Comparison of ENCODE assay signal across 8 cellular contexts in the genomic region with DNA sequence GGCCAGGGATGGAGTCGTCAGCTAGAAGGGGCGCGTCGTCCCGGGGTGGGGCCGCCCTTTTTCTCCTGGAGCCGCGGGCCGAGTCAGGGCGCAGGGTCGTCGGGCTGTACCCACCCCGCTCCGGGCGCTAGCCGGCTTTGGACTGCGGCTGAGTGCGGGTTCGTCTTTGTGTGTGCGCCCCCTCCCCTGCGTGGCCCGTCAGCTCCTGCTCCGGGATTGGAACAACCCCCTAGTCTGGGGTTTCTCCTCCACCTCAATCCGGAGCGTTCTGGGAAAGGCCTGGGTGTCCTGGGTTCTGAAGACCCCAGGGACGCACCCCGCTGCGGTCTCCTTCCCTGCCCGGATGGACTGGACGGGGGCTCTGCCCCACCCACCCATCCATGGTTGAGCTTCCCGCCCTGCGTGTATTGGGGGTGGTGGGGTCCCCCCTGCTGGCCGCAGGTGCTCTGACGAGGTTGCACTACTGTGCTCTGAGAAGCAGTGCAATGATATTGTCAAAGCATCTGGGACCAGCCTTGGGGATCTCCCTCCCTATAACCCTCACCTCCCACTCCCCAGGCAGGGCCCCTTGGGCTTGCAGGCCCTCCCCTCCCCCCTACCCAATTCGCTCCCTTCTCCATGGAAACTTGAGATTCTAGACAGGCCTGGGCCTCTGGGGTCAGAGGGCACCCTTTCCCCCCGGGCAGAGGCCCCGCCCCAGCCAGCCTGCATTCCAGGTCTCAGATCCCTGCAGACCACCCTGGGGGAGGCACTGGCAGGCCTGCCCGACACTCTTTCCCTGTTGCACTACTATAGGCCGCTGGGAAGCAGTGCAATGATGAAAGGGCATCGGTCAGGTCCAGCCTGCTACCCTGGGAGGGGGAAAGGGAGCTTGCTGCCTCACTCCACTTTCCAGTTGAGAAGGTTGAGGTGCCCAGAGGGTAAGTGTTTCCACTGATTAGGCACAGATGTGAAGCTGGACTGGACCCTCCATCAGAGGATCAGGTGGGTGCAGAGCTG. TPM values are rescaled to one million over a fixed set of nuclear protein-coding genes. Genes with fewer than 3 reads are reported as not detected.
DNase-seq lines count a peak whose midpoint lies in the region; ATAC-seq, FAIRE-seq and TF ChIP-seq lines count a peak whose summit lies in the region.

No MANE protein-coding gene starts in this region.

- ATAC-seq in activated CD8-positive, alpha-beta T cell treated with anti-CD3 and anti-CD28 coated beads, Interleukin-2, amount 10 ng/mL, durations not matched to agents 7 days and 5 days: no peak
- no peak for ATAC-seq in left lung
- ATAC-seq in GM21390 (IDR thresholded peaks at IDR 0.05; ENCODE audit: unreplicated experiment): no peak

- peak overlapping the region; percentile 34 for H3K27ac Mint-ChIP-seq in activated CD8-positive, alpha-beta T cell treated with anti-CD3 and anti-CD28 coated beads, Interleukin-2, amount 10 ng/mL, durations not matched to agents 7 days and 5 days

- no peak for FAIRE-seq in kidney (lab: Jason Lieb, UNC)

- no peaks in the 10 kb centered on the region for H3K27me3 Mint-ChIP-seq in activated CD8-positive, alpha-beta T cell treated with anti-CD3 and anti-CD28 coated beads, Interleukin-2, amount 10 ng/mL, durations not matched to agents 7 days and 5 days (ENCODE audit: low read depth)

- no peak overlapping the region for H3K9ac ChIP-seq in kidney (ENCODE audit: low read length in 2 of 2)

- H3K9me3 Mint-ChIP-seq in activated CD8-positive, alpha-beta T cell treated with anti-CD3 and anti-CD28 coated beads, Interleukin-2, amount 10 ng/mL, durations not matched to agents 7 days and 5 days (ENCODE audit: insufficient read depth): no peaks in the 10 kb centered on the region

- intact Hi-C loops in left lung (cut with DNase I) (no loop called here), kidney (cut with DNase I) (no loop called here)

- H3K4me1 ChIP-seq in left lung (peaks cover 8 to 33% of the 10 kb centered on the region in 2 donors), urinary bladder (ENCODE audit: insufficient read depth) (no peaks in the 10 kb centered on the region), kidney (ENCODE audit: control insufficient read depth in 1 of 2, insufficient read depth in 1 of 2, low read depth in 1 of 2, low read length in 2 of 2) (peaks cover 7 to 8% of the 10 kb centered on the region in 2 donors)

- no peak for TF ChIP-seq CTCF in left lung (IDR thresholded peaks at IDR 0.05)
- TF ChIP-seq CTCF in kidney (IDR thresholded peaks at IDR 0.05; ENCODE audit: borderline replicate concordance, extremely low read depth, insufficient read depth): no peak

- H3K27me3 ChIP-seq in left lung: peaks cover 0 to 11% of the 10 kb centered on the region in 2 donors

- POLR2A ChIA-PET in activated CD8-positive, alpha-beta T cell treated with anti-CD3 and anti-CD28 coated beads, Interleukin-2, amount 10 ng/mL, durations not matched to agents 7 days and 5 days (lab: Charles Lee): interaction anchor here (0.6 to 4.0 kb wide), 5 partner anchors 11 to 82 kb away, joined by 3 to 23 read pairs (median 12); a partner anchor contains a TSS

- WGBS in urinary bladder: 15% methylated on average over 40 of the region's 40 CpGs

- H3K27ac ChIP-seq in left lung: no peak overlapping the region
- H3K27ac ChIP-seq in urinary bladder (ENCODE audit: low read depth): no peak overlapping the region
- H3K27ac ChIP-seq in kidney (ENCODE audit: low read depth in 2 of 2, low read length in 2 of 2): no peak overlapping the region

- peaks cover 0 to 18% of the 10 kb centered on the region in 2 donors for H3K36me3 ChIP-seq in left lung
- H3K36me3 ChIP-seq in urinary bladder (ENCODE audit: insufficient read depth): no peaks in the 10 kb centered on the region
- peaks cover 0 to 3% of the 10 kb centered on the region in 2 donors for H3K36me3 ChIP-seq in kidney (ENCODE audit: control insufficient read depth in 1 of 2, insufficient read depth in 2 of 2, low read length in 2 of 2)

- peak overlapping the region; percentile 59 to 70 for H3K4me3 ChIP-seq in left lung
- H3K4me3 ChIP-seq in urinary bladder (ENCODE audit: low read depth, low read length): peak overlapping the region; percentile 35
- H3K4me3 ChIP-seq in kidney (ENCODE audit: low read length in 2 of 2): peak overlapping the region in 1 of 2 donors; percentile 68

- CTCF ChIA-PET in activated CD8-positive, alpha-beta T cell treated with anti-CD3 and anti-CD28 coated beads, Interleukin-2, amount 10 ng/mL, durations not matched to agents 7 days and 5 days (lab: Charles Lee): interaction anchor here (1.3 to 3.6 kb wide), 2 partner anchors 10 to 24 kb away, joined by 5 to 27 read pairs; a partner anchor contains a TSS

- peak overlapping the region; percentile 94 for H3K4me3 Mint-ChIP-seq in activated CD8-positive, alpha-beta T cell treated with anti-CD3 and anti-CD28 coated beads, Interleukin-2, amount 10 ng/mL, durations not matched to agents 7 days and 5 days

- peak; percentile 61 for DNase-seq in activated effector memory CD4-positive, alpha-beta T cell treated with anti-CD3 and anti-CD28 coated beads, Interleukin-2, amount 50 U/mL, for 16 hours
- no peak for DNase-seq in activated effector memory CD4-positive, alpha-beta T cell treated with Interleukin-2 at 50 U/mL for 16 hours
- no peak for DNase-seq in activated CD8-positive, alpha-beta T cell treated with anti-CD3 and anti-CD28 coated beads, Interleukin-2, amount 10 ng/mL, durations not matched to agents 7 days and 5 days
- DNase-seq in left lung: peak in 1 of 2 donors; percentile 31
- DNase-seq in kidney: no peak
- no peak for DNase-seq in KG1 (lab: John Stamatoyannopoulos, UW)

- H3K9me3 ChIP-seq in left lung: no peaks in the 10 kb centered on the region
- no peaks in the 10 kb centered on the region for H3K9me3 ChIP-seq in kidney (ENCODE audit: control insufficient read depth in 1 of 2, low read length in 2 of 2)

- peaks cover 42% of the 10 kb centered on the region for H3K4me1 Mint-ChIP-seq in activated CD8-positive, alpha-beta T cell treated with anti-CD3 and anti-CD28 coated beads, Interleukin-2, amount 10 ng/mL, durations not matched to agents 7 days and 5 days (ENCODE audit: low read depth)

- H3K36me3 Mint-ChIP-seq in activated CD8-positive, alpha-beta T cell treated with anti-CD3 and anti-CD28 coated beads, Interleukin-2, amount 10 ng/mL, durations not matched to agents 7 days and 5 days (ENCODE audit: low read depth): peaks cover 30% of the 10 kb centered on the region

RNA-seq across cellular contexts. Expression of a gene that starts 10.7 kb away (rescaled TPM):
- total RNA-seq in activated CD8-positive, alpha-beta T cell treated with anti-CD3 and anti-CD28 coated beads, Interleukin-2, amount 10 ng/mL, durations not matched to agents 7 days and 5 days: 10 to 100 TPM; 85.9 to 86.4 TPM
- total RNA-seq in left lung (10 to 100 TPM; 47.2 to 82.1 TPM), urinary bladder (5.1 TPM), kidney (56.1 TPM)
- polyA plus RNA-seq in urinary bladder (58.0 TPM), kidney (ENCODE audit: insufficient read depth, low read depth, low replicate concordance) (79.6 TPM)

RNA-seq across cellular contexts. Expression of a gene that starts 13.0 kb away (rescaled TPM):
- total RNA-seq in activated CD8-positive, alpha-beta T cell treated with anti-CD3 and anti-CD28 coated beads, Interleukin-2, amount 10 ng/mL, durations not matched to agents 7 days and 5 days: 10 to 100 TPM; 66.0 to 72.1 TPM
- total RNA-seq in left lung (10 to 100 TPM; 34.1 to 38.0 TPM), urinary bladder (26.8 TPM), kidney (46.9 TPM)
- polyA plus RNA-seq in urinary bladder (26.3 TPM), kidney (ENCODE audit: insufficient read depth, low read depth, low replicate concordance) (31.6 TPM)

RNA-seq across cellular contexts. Expression of a gene that starts 20.3 kb away (rescaled TPM):
- 1 to 10 TPM in 1 of 2 experiments, under 1 TPM in 1; 0.66 to 1.6 TPM for total RNA-seq in activated CD8-positive, alpha-beta T cell treated with anti-CD3 and anti-CD28 coated beads, Interleukin-2, amount 10 ng/mL, durations not matched to agents 7 days and 5 days
- total RNA-seq in left lung: 1 to 10 TPM in 1 of 2 donors, under 1 TPM in 1; 0.26 to 1.1 TPM
- total RNA-seq in urinary bladder: 0.53 TPM
- 0.37 TPM for polyA plus RNA-seq in urinary bladder
- total RNA-seq in kidney: 0.22 TPM
- 0.22 TPM for polyA plus RNA-seq in kidney (ENCODE audit: insufficient read depth, low read depth, low replicate concordance)

RNA-seq across cellular contexts. Expression of a gene that starts 23.0 kb away (rescaled TPM):
- total RNA-seq in activated CD8-positive, alpha-beta T cell treated with anti-CD3 and anti-CD28 coated beads, Interleukin-2, amount 10 ng/mL, durations not matched to agents 7 days and 5 days: 10 to 100 TPM; 46.7 to 47.1 TPM
- total RNA-seq in left lung: 10 to 100 TPM; 13.1 to 17.2 TPM
- total RNA-seq in urinary bladder: 3.7 TPM
- polyA plus RNA-seq in urinary bladder: 26.4 TPM
- 24.7 TPM for total RNA-seq in kidney
- polyA plus RNA-seq in kidney (ENCODE audit: insufficient read depth, low read depth, low replicate concordance): 28.2 TPM
